In the genomic region with DNA sequence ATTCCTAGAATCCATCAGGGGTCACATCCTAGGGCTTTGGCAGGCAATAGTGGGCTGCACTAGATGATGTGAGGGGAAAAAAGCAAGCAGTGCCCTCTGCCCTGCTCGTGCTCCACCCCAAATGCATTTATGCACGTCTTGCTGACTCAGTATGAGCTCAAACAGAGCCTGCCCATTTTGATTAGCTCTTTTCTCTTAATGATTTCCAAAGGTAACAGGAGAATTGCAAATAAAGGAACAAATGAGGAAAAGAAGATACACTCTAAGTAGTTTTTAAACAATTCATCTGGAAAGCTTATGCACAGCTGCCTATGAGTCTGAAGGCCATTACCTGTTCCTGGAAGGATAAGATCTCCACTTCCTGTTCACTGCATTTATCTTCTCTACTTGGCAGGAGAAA, we compare ENCODE assay signal across 1 cellular context.
TF ChIP-seq lines count a peak whose summit lies in the region.

No MANE protein-coding gene starts in this region.

TF ChIP-seq in H1, 55 proteins besides CTCF, POLR2A, EP300 and RAD21:
- TF ChIP-seq HDAC2 (IDR thresholded peaks at IDR 0.05; ENCODE audit: borderline replicate concordance in 1 of 2, low read depth in 2 of 2, low read length in 2 of 2) (no peak), KDM5A (IDR thresholded peaks at IDR 0.05; ENCODE audit: low read length) (no peak), ZNF274 (IDR thresholded peaks at IDR 0.05; ENCODE audit: borderline replicate concordance, extremely low read depth, low read length) (no peak), TBP (IDR thresholded peaks at IDR 0.05; ENCODE audit: low read depth, low read length) (no peak), JUND (IDR thresholded peaks at IDR 0.05; ENCODE audit: low read length) (no peak), CBX5 (IDR thresholded peaks at IDR 0.05; ENCODE audit: low read depth, low read length) (no peak), KDM4A (IDR thresholded peaks at IDR 0.05; ENCODE audit: low read depth, low read length, severe bottlenecking) (no peak), CEBPB (IDR thresholded peaks at IDR 0.05; ENCODE audit: low read depth, low read length) (no peak), ASH2L (IDR thresholded peaks at IDR 0.05; ENCODE audit: low read length) (no peak), EZH2 (IDR thresholded peaks at IDR 0.05; ENCODE audit: low read depth, low read length, severe bottlenecking) (no peak), YY1 (IDR thresholded peaks at IDR 0.05; ENCODE audit: low read depth, low read length) (no peak), BACH1 (IDR thresholded peaks at IDR 0.05; ENCODE audit: low read length) (no peak)
- TF ChIP-seq, protein P1, sequence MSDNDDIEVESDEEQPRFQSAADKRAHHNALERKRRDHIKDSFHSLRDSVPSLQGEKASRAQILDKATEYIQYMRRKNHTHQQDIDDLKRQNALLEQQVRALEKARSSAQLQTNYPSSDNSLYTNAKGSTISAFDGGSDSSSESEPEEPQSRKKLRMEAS (IDR thresholded peaks at IDR 0.05): no peak
